25 cellular contexts compared by ENCODE assay signal in the genomic region with DNA sequence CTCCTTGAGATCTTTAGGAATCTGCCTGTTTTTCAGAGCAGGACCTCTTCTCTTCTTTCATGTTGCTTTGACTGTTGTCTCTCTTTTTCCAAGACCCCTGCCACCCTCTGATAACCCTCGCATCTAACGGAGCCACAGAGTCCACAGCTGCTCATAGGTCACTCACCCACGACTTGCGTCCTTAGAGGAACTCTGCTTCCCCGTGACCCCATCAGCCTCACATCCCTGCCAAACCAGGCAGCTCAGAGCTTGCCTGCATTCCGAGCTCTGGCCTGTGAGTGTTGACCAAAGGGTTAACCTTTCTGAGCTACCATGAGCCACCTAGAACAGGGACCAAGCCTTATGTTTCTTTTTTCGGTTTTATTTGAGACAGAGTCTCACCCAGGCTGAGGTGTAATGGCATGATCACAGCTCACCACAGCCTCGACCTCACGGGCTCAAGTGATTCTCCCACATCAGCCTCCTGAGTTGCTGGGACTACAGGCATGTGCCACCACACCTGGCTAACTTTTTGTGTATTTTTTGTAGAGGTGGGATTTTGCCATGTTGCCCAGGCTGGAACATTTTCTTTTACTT.
"Had no signal": no experiment of that assay in that cellular context is flagged by ENCODE, and none has a peak within 500 bp of the region (broad histone marks: within the 10 kb centered on the region; RNA-seq: fewer than 3 reads in every experiment).

No MANE protein-coding gene starts in this region.

- H3K4me2 ChIP-seq: SK-N-SH had no signal

- H3K4me3 Mint-ChIP-seq: activated CD8-positive, alpha-beta T cell treated with anti-CD3 and anti-CD28 coated beads for 36 hours; activated naive CD8-positive, alpha-beta T cell treated with anti-CD3 and anti-CD28 coated beads, Interleukin-2, amount 10 ng/mL, durations not matched to agents 7 days and 5 days; activated T-cell treated with anti-CD3 and anti-CD28 coated beads, Interleukin-2, amount 50 U/mL, for 72 hours had no signal

- H3K36me3 Mint-ChIP-seq: activated naive CD8-positive, alpha-beta T cell treated with anti-CD3 and anti-CD28 coated beads, Interleukin-2, amount 10 ng/mL, durations not matched to agents 7 days and 5 days had no signal

- DNase-seq: activated CD4-positive, alpha-beta T cell treated with anti-CD3 and anti-CD28 coated beads for 4 hours; activated CD8-positive, alpha-beta memory T cell treated with anti-CD3 and anti-CD28 coated beads, Interleukin-2, amount 50 U/mL, for 4 hours; activated CD8-positive, alpha-beta T cell treated with anti-CD3 and anti-CD28 coated beads for 36 hours; activated naive CD4-positive, alpha-beta T cell treated with anti-CD3 and anti-CD28 coated beads, Interleukin-2, amount 50 U/mL, for 16 hours; activated naive CD8-positive, alpha-beta T cell treated with anti-CD3 and anti-CD28 coated beads, Interleukin-2, amount 10 ng/mL, durations not matched to agents 7 days and 5 days; activated T-cell treated with anti-CD3 and anti-CD28 coated beads, Interleukin-2, amount 50 U/mL, for 72 hours; adrenal gland; anterior cingulate cortex; cerebellar nuclear complex; MG63; NCI-H1105; NCI-H1436; NCI-H187; NCI-H2081; NCI-H510A treated with DMSO at 0.1 percent for 48 hours; NCI-H69; Peyer's patch; Right ventricle myocardium superior; SJCRH30; SK-N-SH; T-helper 1 cell; WERI-Rb-1 had no signal

- H3K9me3 ChIP-seq: adrenal gland, MG63, Peyer's patch, SJCRH30, SK-N-SH had no signal

- H3K9me3 Mint-ChIP-seq: activated CD8-positive, alpha-beta T cell treated with anti-CD3 and anti-CD28 coated beads for 36 hours; activated naive CD8-positive, alpha-beta T cell treated with anti-CD3 and anti-CD28 coated beads, Interleukin-2, amount 10 ng/mL, durations not matched to agents 7 days and 5 days; activated T-cell treated with anti-CD3 and anti-CD28 coated beads, Interleukin-2, amount 50 U/mL, for 72 hours; activated T-helper 2 cell treated with anti-CD3 and anti-CD28 coated beads, Interferon-gamma antibody, Interleukin-2, Interleukin-4, amounts not matched to agents 10 μg/mL and 5 μg/mL and 100 μg/mL, durations not matched to agents 14 hours and 24 hours and 36 hours had no signal

- H3K4me1 Mint-ChIP-seq: activated naive CD8-positive, alpha-beta T cell treated with anti-CD3 and anti-CD28 coated beads, Interleukin-2, amount 10 ng/mL, durations not matched to agents 7 days and 5 days had no signal

- H3K4me3 ChIP-seq: adrenal gland, MG63, Peyer's patch, SJCRH30 had no signal

- H3K27me3 ChIP-seq: adrenal gland, MG63, Peyer's patch, SJCRH30 had no signal

- H3K9ac ChIP-seq: SK-N-SH had no signal

- H3K4me1 ChIP-seq: adrenal gland, Peyer's patch had no signal

- ATAC-seq: activated CD4-positive, CD25-positive, alpha-beta regulatory T cell treated with anti-CD3 and anti-CD28 coated beads, Interleukin-2, amount 50 U/mL, for 24 hours; activated CD8-positive, alpha-beta T cell treated with anti-CD3 and anti-CD28 coated beads for 36 hours; activated T-cell treated with anti-CD3 and anti-CD28 coated beads, Interleukin-2, amount 50 U/mL, for 72 hours had no signal

- H3K9me2 ChIP-seq: SK-N-SH had no signal

- H3K27ac Mint-ChIP-seq: activated CD8-positive, alpha-beta T cell treated with anti-CD3 and anti-CD28 coated beads for 36 hours; activated naive CD8-positive, alpha-beta T cell treated with anti-CD3 and anti-CD28 coated beads, Interleukin-2, amount 10 ng/mL, durations not matched to agents 7 days and 5 days; activated T-cell treated with anti-CD3 and anti-CD28 coated beads, Interleukin-2, amount 50 U/mL, for 72 hours; activated T-helper 2 cell treated with anti-CD3 and anti-CD28 coated beads, Interferon-gamma antibody, Interleukin-2, Interleukin-4, amounts not matched to agents 10 μg/mL and 5 μg/mL and 100 μg/mL, durations not matched to agents 14 hours and 24 hours and 36 hours had no signal

- H3K36me3 ChIP-seq: adrenal gland, MG63, Peyer's patch, SJCRH30, WERI-Rb-1 had no signal

- H3K27ac ChIP-seq: adrenal gland, Peyer's patch, RWPE1, SJCRH30, WERI-Rb-1 had no signal
